Comparison of ENCODE assay signal across 1 cellular context in genomic region chr5:118336468-118336867, GRCh38.
TF ChIP-seq lines count a peak whose summit lies in the region.

No MANE protein-coding gene starts in this region.

TF ChIP-seq in GM23338, 12 proteins besides CTCF, POLR2A, EP300 and RAD21:
- TF ChIP-seq ZNF462 (CRISPR knock-in tag; IDR thresholded peaks at IDR 0.05) (no peak), ETS1 (IDR thresholded peaks at IDR 0.05) (no peak), STAT1 (IDR thresholded peaks at IDR 0.05; ENCODE audit: unreplicated experiment) (no peak), ZNF331 (CRISPR knock-in tag; IDR thresholded peaks at IDR 0.05; ENCODE audit: low read depth) (no peak), NANOG (IDR thresholded peaks at IDR 0.05; ENCODE audit: borderline replicate concordance) (no peak), REST (IDR thresholded peaks at IDR 0.05; ENCODE audit: unreplicated experiment) (no peak), JUNB (IDR thresholded peaks at IDR 0.05; ENCODE audit: unreplicated experiment) (no peak), ZNF114 (CRISPR knock-in tag; IDR thresholded peaks at IDR 0.05) (no peak), EZH2phosphoT487 (IDR thresholded peaks at IDR 0.05; ENCODE audit: unreplicated experiment) (no peak)
TF ChIP-seq in GM23338: peak in this region for 0.
